In the genomic region with DNA sequence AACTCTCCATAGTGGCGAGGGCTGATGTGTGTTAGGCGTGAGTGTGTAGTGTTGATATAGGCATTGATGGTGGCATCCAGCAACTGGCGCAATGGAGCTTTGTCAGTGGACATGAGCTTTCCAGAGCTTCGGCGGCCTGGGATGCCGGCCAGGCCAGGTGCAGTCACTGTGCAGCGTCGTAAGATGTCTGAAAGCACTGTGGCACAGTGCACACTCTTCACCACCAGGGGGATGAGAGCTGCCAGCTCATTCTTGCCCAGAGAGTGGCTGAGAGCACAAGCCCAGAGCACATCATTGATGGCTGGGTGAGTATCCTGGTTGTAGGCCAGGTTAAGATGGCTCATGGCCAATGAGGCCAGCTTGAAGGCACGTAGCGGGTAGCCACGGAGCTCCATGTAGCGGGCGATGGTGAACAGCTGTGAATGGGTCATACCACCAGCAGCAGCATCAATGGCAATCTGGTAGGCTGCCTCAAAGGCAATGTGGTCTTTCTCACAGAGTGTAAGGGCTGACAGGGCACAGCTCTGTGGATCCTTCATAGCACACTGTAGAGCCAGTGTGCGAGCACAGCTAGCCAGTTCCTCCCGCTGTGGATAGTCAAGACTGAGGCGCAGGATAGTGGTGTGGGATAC, we compare ENCODE assay signal across 8 cellular contexts. TPM values are rescaled to one million over a fixed set of nuclear protein-coding genes. Genes with fewer than 3 reads are reported as not detected.
DNase-seq lines count a peak whose midpoint lies in the region; ATAC-seq and TF ChIP-seq lines count a peak whose summit lies in the region.

No MANE protein-coding gene starts in this region.

- DNase-seq in GM06990 (ENCODE audit: extremely low read depth, insufficient read length) (peak; percentile 40), NCI-H460 (ENCODE audit: extremely low read depth, low read depth) (peak; percentile 43), endodermal cell (peak; percentile 90), mucosa of gallbladder (ENCODE audit: low spot score) (peak; percentile 63), stromal cell of bone marrow (ENCODE audit: low read depth) (peak; percentile 35)
- DNase-seq in activated CD4-positive, alpha-beta memory T cell treated with anti-CD3 and anti-CD28 coated beads for 36 hours = peak; percentile 75

- no peak overlapping the region for H3K4me3 Mint-ChIP-seq in activated CD4-positive, alpha-beta memory T cell treated with anti-CD3 and anti-CD28 coated beads for 36 hours
- no peak overlapping the region for H3K4me3 Mint-ChIP-seq in endodermal cell

- H3K36me3 ChIP-seq in GM06990 (ENCODE audit: control insufficient read depth, insufficient read depth, low read length) (peaks cover 7% of the 10 kb centered on the region), endodermal cell (ENCODE audit: control insufficient read depth, insufficient read depth, low read length) (peaks cover 35% of the 10 kb centered on the region)

- no peak overlapping the region for H3K27ac ChIP-seq in endodermal cell (ENCODE audit: low read depth, low read length)

- no peak overlapping the region for H3K27ac Mint-ChIP-seq in activated CD4-positive, alpha-beta memory T cell treated with anti-CD3 and anti-CD28 coated beads for 36 hours
- no peak overlapping the region for H3K27ac Mint-ChIP-seq in endodermal cell

- H3K4me1 Mint-ChIP-seq in activated CD4-positive, alpha-beta memory T cell treated with anti-CD3 and anti-CD28 coated beads for 36 hours (ENCODE audit: low read depth) = peaks cover 12% of the 10 kb centered on the region
- H3K4me1 Mint-ChIP-seq in endodermal cell = peaks cover 5% of the 10 kb centered on the region

- TF ChIP-seq CTCF in GM06990 (IDR thresholded peaks at IDR 0.05; ENCODE audit: insufficient read depth, low read length, poor library complexity, severe bottlenecking) = peak; percentile 88
- TF ChIP-seq CTCF in endodermal cell (conservative IDR thresholded peaks at IDR 0.05) = peak; percentile 92

- no peak overlapping the region for H3K9ac ChIP-seq in endodermal cell (ENCODE audit: extremely low read depth, low read length, poor library complexity, severe bottlenecking)

- peaks cover 8% of the 10 kb centered on the region for H3K36me3 Mint-ChIP-seq in activated CD4-positive, alpha-beta memory T cell treated with anti-CD3 and anti-CD28 coated beads for 36 hours
- H3K36me3 Mint-ChIP-seq in endodermal cell (ENCODE audit: low read depth) = peaks cover 20% of the 10 kb centered on the region

- no peak overlapping the region for H3K4me3 ChIP-seq in GM06990 (replicated peaks; ENCODE audit: low read depth, low read length)
- no peak overlapping the region for H3K4me3 ChIP-seq in endodermal cell (ENCODE audit: low read length)

- H3K4me1 ChIP-seq in endodermal cell (ENCODE audit: control insufficient read depth, insufficient read depth, low read length) = no peaks in the 10 kb centered on the region

- H3K9me3 Mint-ChIP-seq in activated CD4-positive, alpha-beta memory T cell treated with anti-CD3 and anti-CD28 coated beads for 36 hours = no peaks in the 10 kb centered on the region
- peaks cover 5% of the 10 kb centered on the region for H3K9me3 Mint-ChIP-seq in endodermal cell

- intact Hi-C loops in activated CD4-positive, alpha-beta memory T cell treated with anti-CD3 and anti-CD28 coated beads for 36 hours (cut with micrococcal nuclease) = loop anchor here (1.0 to 10.0 kb wide), 3 partner anchors 212 to 282 kb away; partner anchors contain the start of genes BTBD19, DYNLT4 and PLK3

- H3K27me3 ChIP-seq in GM06990 (replicated peaks; ENCODE audit: control insufficient read depth, insufficient read depth, low read length) (no peaks in the 10 kb centered on the region), endodermal cell (ENCODE audit: control insufficient read depth, insufficient read depth, low read length, poor library complexity, severe bottlenecking) (no peaks in the 10 kb centered on the region)

- H3K9me3 ChIP-seq in endodermal cell (ENCODE audit: control insufficient read depth, low read length) = peaks cover 2% of the 10 kb centered on the region

- POLR2A ChIA-PET in activated CD4-positive, alpha-beta memory T cell treated with anti-CD3 and anti-CD28 coated beads for 36 hours (lab: Charles Lee) = interaction anchor here (0.6 to 1.0 kb wide), 2 partner anchors 11 to 200 kb away, joined by 3 read pairs; no protein-coding TSS in a partner anchor

- peak; percentile 69 for ATAC-seq in HG02981 (IDR thresholded peaks at IDR 0.05; ENCODE audit: unreplicated experiment)
- no peak for ATAC-seq in GM18517 (IDR thresholded peaks at IDR 0.05; ENCODE audit: unreplicated experiment)

- no peaks in the 10 kb centered on the region for H3K27me3 Mint-ChIP-seq in activated CD4-positive, alpha-beta memory T cell treated with anti-CD3 and anti-CD28 coated beads for 36 hours
- H3K27me3 Mint-ChIP-seq in endodermal cell (ENCODE audit: insufficient read depth) = no peaks in the 10 kb centered on the region

- CTCF ChIA-PET in activated CD4-positive, alpha-beta memory T cell treated with anti-CD3 and anti-CD28 coated beads for 36 hours (lab: Charles Lee) = interaction anchor here (0.6 to 6.9 kb wide), 20 partner anchors 9 to 477 kb away, joined by 3 to 195 read pairs (median 4); partner anchors contain the start of gene MUTYH

- WGBS in endodermal cell (ENCODE audit: insufficient coverage in 1 of 2, insufficient read length in 1 of 2), 2 experiments = 82 to 89% methylated on average over 13 to 16 of the region's 16 CpGs

RNA-seq across cellular contexts. Expression of gene UROD, which starts 6.7 kb away (rescaled TPM):
- total RNA-seq in NCI-H460 (2014; rRNA removed; shearing (Covaris generic)) = 88.6 and 89.2 TPM in 2 replicates
- 126 and 178 TPM in 2 replicates for polyA plus RNA-seq in NCI-H460 (2014; cell fraction: nucleus; rRNA removed)
- total RNA-seq in activated CD4-positive, alpha-beta memory T cell treated with anti-CD3 and anti-CD28 coated beads for 36 hours = 100 to 1,000 TPM; 105 to 106 TPM
- total RNA-seq in endodermal cell (100 to 1,000 TPM in 1 of 2 donors, 10 to 100 TPM in 1; 86.8 to 107 TPM), mucosa of gallbladder (53.5 TPM)
- polyA plus RNA-seq in endodermal cell (2013, experiment 1 of 2) = 58.4 TPM
- polyA plus RNA-seq in endodermal cell (2013, experiment 2 of 2) = 55.5 TPM

RNA-seq across cellular contexts. Expression of gene HECTD3, which starts 7.6 kb away (rescaled TPM):
- 13.5 and 13.6 TPM in 2 replicates for total RNA-seq in NCI-H460 (2014; rRNA removed; shearing (Covaris generic))
- polyA plus RNA-seq in NCI-H460 (2014; cell fraction: nucleus; rRNA removed) = 13.7 and 17.2 TPM in 2 replicates
- total RNA-seq in activated CD4-positive, alpha-beta memory T cell treated with anti-CD3 and anti-CD28 coated beads for 36 hours = 10 to 100 TPM; 23.7 to 25.0 TPM
- total RNA-seq in endodermal cell (10 to 100 TPM; 33.2 to 43.7 TPM), mucosa of gallbladder (59.6 TPM)
- polyA plus RNA-seq in endodermal cell (2013, experiment 1 of 2) = 26.1 TPM
- polyA plus RNA-seq in endodermal cell (2013, experiment 2 of 2) = 24.2 TPM

RNA-seq across cellular contexts. Expression of gene EIF2B3, which starts 32.3 kb away (rescaled TPM):
- 22.8 and 23.0 TPM in 2 replicates for total RNA-seq in NCI-H460 (2014; rRNA removed; shearing (Covaris generic))
- 25.0 and 28.3 TPM in 2 replicates for polyA plus RNA-seq in NCI-H460 (2014; cell fraction: nucleus; rRNA removed)
- total RNA-seq in activated CD4-positive, alpha-beta memory T cell treated with anti-CD3 and anti-CD28 coated beads for 36 hours = 10 to 100 TPM; 41.9 to 44.8 TPM
- total RNA-seq in endodermal cell = 10 to 100 TPM; 24.2 to 27.2 TPM
- 27.4 TPM for polyA plus RNA-seq in endodermal cell (2013, experiment 1 of 2)
- polyA plus RNA-seq in endodermal cell (2013, experiment 2 of 2) = 24.6 TPM
- total RNA-seq in mucosa of gallbladder = 19.3 TPM

Comparison
In these comparisons a context has a peak if more than half of its experiments do, and no peak if none do; other contexts are left out.
1. DNase-seq: peak in every context shown above with its lines; median percentile 90 in endodermal cell; 75 in activated CD4-positive, alpha-beta memory T cell treated with anti-CD3 and anti-CD28 coated beads for 36 hours; 63 in mucosa of gallbladder; 43 in NCI-H460; 40 in GM06990; 35 in stromal cell of bone marrow.